In the genomic region with DNA sequence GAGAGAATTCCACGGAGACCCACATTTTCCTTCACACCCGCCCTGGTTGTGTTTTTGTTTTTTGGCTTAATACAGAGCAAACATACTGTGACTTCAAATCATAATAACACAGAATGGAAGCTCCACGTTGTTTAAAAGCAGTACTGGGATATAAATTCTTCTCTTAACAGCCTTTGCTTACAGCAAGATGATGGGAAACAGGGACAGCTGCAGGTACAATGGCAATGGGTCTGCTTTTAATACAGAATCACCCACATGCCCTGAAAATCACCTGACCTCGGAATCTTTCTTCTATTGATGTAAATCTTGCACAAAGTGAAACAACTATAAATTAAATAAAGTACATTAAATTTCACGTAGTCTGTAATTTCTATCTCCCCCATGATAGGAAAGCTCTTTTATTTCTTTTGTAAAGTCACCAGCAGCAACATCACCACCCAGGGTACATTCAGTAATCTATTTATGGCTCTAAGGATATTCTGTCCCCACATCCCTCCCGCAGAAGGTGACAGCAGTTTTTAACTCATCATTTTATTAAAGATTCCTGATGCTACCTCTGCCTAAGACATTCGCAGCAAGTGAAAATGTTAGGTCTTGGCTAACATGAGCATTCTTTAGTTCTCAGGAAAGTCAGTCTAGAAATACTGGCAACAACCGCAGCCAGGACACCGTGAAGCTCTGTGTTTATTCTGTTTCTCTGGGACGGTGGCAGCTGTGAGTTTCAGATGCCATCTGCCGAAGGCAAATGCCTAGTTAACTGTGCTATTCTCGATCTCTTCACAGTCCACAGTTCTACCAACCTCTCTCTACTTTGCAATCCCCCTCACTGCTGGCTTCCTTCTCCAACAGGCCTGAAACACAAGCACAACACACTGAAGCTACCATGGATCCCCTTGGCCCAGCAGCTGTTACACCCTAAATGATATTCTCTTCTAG, we compare ENCODE assay signal across 11 cellular contexts.
DNase-seq lines count a peak whose midpoint lies in the region; ATAC-seq and TF ChIP-seq lines count a peak whose summit lies in the region.
"Had no signal": no experiment of that assay in that cellular context is flagged by ENCODE, and none has a peak within 500 bp of the region (broad histone marks: within the 10 kb centered on the region; RNA-seq: fewer than 3 reads in every experiment).

No MANE protein-coding gene starts in this region.

- peaks cover 34% of the 10 kb centered on the region for H3K4me1 ChIP-seq in muscle layer of colon (ENCODE audit: insufficient read depth, low read length)

- H3K4me3 ChIP-seq in muscle layer of colon (ENCODE audit: low read depth in 1 of 2, low read length in 2 of 2): no peak overlapping the region
- no peak overlapping the region for H3K4me3 ChIP-seq in coronary artery
- H3K4me3 ChIP-seq: ovary had no signal

- H3K4me3 Mint-ChIP-seq in central memory CD8-positive, alpha-beta T cell: no peak overlapping the region
- H3K4me3 Mint-ChIP-seq in activated T-cell treated with anti-CD3 and anti-CD28 coated beads, Interleukin-2, amount 50 U/mL, for 72 hours: no peak overlapping the region
- H3K4me3 Mint-ChIP-seq: B cell had no signal

- H3K4me1 Mint-ChIP-seq in central memory CD8-positive, alpha-beta T cell: no peaks in the 10 kb centered on the region
- H3K4me1 Mint-ChIP-seq in activated T-cell treated with anti-CD3 and anti-CD28 coated beads, Interleukin-2, amount 50 U/mL, for 72 hours (ENCODE audit: low read depth): peaks cover 47% of the 10 kb centered on the region

- no peaks in the 10 kb centered on the region for H3K9me3 Mint-ChIP-seq in central memory CD8-positive, alpha-beta T cell
- peaks cover 0 to 1% of the 10 kb centered on the region in 2 donors for H3K9me3 Mint-ChIP-seq in activated T-cell treated with anti-CD3 and anti-CD28 coated beads, Interleukin-2, amount 50 U/mL, for 72 hours

- no peaks in the 10 kb centered on the region for H3K36me3 ChIP-seq in muscle layer of colon (ENCODE audit: insufficient read depth, low read length)
- H3K36me3 ChIP-seq: ovary had no signal

- in situ Hi-C loops in G401 (cut with HindIII; ENCODE audit: low sequenced_read_pairs): no loop called here

- peak; percentile 96 for DNase-seq in G401 (ENCODE audit: low spot score)
- no peak for DNase-seq in central memory CD8-positive, alpha-beta T cell (ENCODE audit: low spot score in 2 of 2)
- no peak for DNase-seq in coronary artery (ENCODE audit: low spot score)
- DNase-seq in NCI-H526 treated with DMSO at 0.1 percent for 48 hours (lab: John Stamatoyannopoulos, UW): no peak
- DNase-seq in activated T-cell treated with anti-CD3 and anti-CD28 coated beads, Interleukin-2, amount 50 U/mL, for 72 hours: no peak
- DNase-seq: NCI-H1105, ovary had no signal

- peak overlapping the region; percentile 5 for H3K27ac Mint-ChIP-seq in central memory CD8-positive, alpha-beta T cell (ENCODE audit: low read depth)
- H3K27ac Mint-ChIP-seq in activated T-cell treated with anti-CD3 and anti-CD28 coated beads, Interleukin-2, amount 50 U/mL, for 72 hours: no peak overlapping the region
- H3K27ac Mint-ChIP-seq: B cell had no signal

- H3K9me3 ChIP-seq in muscle layer of colon (ENCODE audit: low read length): no peaks in the 10 kb centered on the region
- H3K9me3 ChIP-seq: ovary had no signal

- H3K36me3 Mint-ChIP-seq in central memory CD8-positive, alpha-beta T cell (ENCODE audit: insufficient read depth): peaks cover 11% of the 10 kb centered on the region
- peaks cover 15 to 30% of the 10 kb centered on the region in 2 donors for H3K36me3 Mint-ChIP-seq in activated T-cell treated with anti-CD3 and anti-CD28 coated beads, Interleukin-2, amount 50 U/mL, for 72 hours (ENCODE audit: insufficient read depth in 2 of 2)

- H3K27ac ChIP-seq in muscle layer of colon (ENCODE audit: low read depth, low read length) (no peak overlapping the region), coronary artery (no peak overlapping the region)
- H3K27ac ChIP-seq: ovary had no signal

- peak; percentile 56 for ATAC-seq in HG02642 (IDR thresholded peaks at IDR 0.05; ENCODE audit: poor library complexity, unreplicated experiment)
- no peak for ATAC-seq in central memory CD8-positive, alpha-beta T cell (replicated peaks; ENCODE audit: extremely low read depth, poor library complexity, severe bottlenecking)
- no peak for ATAC-seq in HG02981 (IDR thresholded peaks at IDR 0.05; ENCODE audit: unreplicated experiment)
- no peak for ATAC-seq in activated T-cell treated with anti-CD3 and anti-CD28 coated beads, Interleukin-2, amount 50 U/mL, for 72 hours (replicated peaks in 1 of 2)

- peak overlapping the region; percentile 9 for H3K9ac ChIP-seq in muscle layer of colon (ENCODE audit: low read length)

- no peaks in the 10 kb centered on the region for H3K27me3 Mint-ChIP-seq in central memory CD8-positive, alpha-beta T cell
- H3K27me3 Mint-ChIP-seq in activated T-cell treated with anti-CD3 and anti-CD28 coated beads, Interleukin-2, amount 50 U/mL, for 72 hours (ENCODE audit: low read depth): no peaks in the 10 kb centered on the region
- H3K27me3 Mint-ChIP-seq: B cell had no signal

- TF ChIP-seq CTCF in coronary artery (IDR thresholded peaks at IDR 0.05): no peak

- H3K27me3 ChIP-seq in muscle layer of colon (ENCODE audit: control insufficient read depth in 1 of 2, insufficient read depth in 2 of 2, low read length in 2 of 2): no peaks in the 10 kb centered on the region
- H3K27me3 ChIP-seq: ovary had no signal
